6 cellular contexts compared by ENCODE assay signal in genomic region chr19:1251503-1252220, GRCh38. TPM values are rescaled to one million over a fixed set of nuclear protein-coding genes. Genes with fewer than 3 reads are reported as not detected.
DNase-seq lines count a peak whose midpoint lies in the region; ATAC-seq and TF ChIP-seq lines count a peak whose summit lies in the region.

No MANE protein-coding gene starts in this region.

- peaks cover 16 to 26% of the 10 kb centered on the region in 2 donors for H3K36me3 Mint-ChIP-seq in CD4-positive, alpha-beta memory T cell
- peaks cover 73% of the 10 kb centered on the region for H3K36me3 Mint-ChIP-seq in dendritic cell treated with granulocyte-macrophage colony-stimulating factor and Interleukin-4, amounts not matched to agents 40 ng/mL and 50 ng/mL, for 4 days (ENCODE audit: low read depth)

- H3K27ac Mint-ChIP-seq in CD4-positive, alpha-beta memory T cell: peak overlapping the region; percentile 90 to 98 (median 94)
- peak overlapping the region; percentile 96 for H3K27ac Mint-ChIP-seq in dendritic cell treated with granulocyte-macrophage colony-stimulating factor and Interleukin-4, amounts not matched to agents 40 ng/mL and 50 ng/mL, for 4 days

- H3K4me3 ChIP-seq in CD4-positive, alpha-beta memory T cell (ENCODE audit: low read length in 2 of 2): peak overlapping the region; percentile 47 to 66

- H3K36me3 ChIP-seq in CD4-positive, alpha-beta memory T cell (ENCODE audit: insufficient read depth, low read length): peaks cover 25% of the 10 kb centered on the region

- no peaks in the 10 kb centered on the region for H3K27me3 Mint-ChIP-seq in CD4-positive, alpha-beta memory T cell
- H3K27me3 Mint-ChIP-seq in dendritic cell treated with granulocyte-macrophage colony-stimulating factor and Interleukin-4, amounts not matched to agents 40 ng/mL and 50 ng/mL, for 4 days: no peaks in the 10 kb centered on the region

- no peak for ATAC-seq in GM21825 (IDR thresholded peaks at IDR 0.05; ENCODE audit: unreplicated experiment)

- no peaks in the 10 kb centered on the region for H3K9me3 ChIP-seq in CD4-positive, alpha-beta memory T cell (ENCODE audit: control insufficient read depth in 1 of 2, low read length in 2 of 2)

- peaks cover 41% of the 10 kb centered on the region for H3K4me1 ChIP-seq in CD4-positive, alpha-beta memory T cell (ENCODE audit: insufficient read depth, low read length)

- peak; percentile 65 to 82 (median 69) for DNase-seq in CD4-positive, alpha-beta memory T cell
- DNase-seq in posterior vena cava (ENCODE audit: low spot score): peak; percentile 93
- DNase-seq in NCI-H187 (lab: John Stamatoyannopoulos, UW): no peak

- peak overlapping the region; percentile 86 for H3K27ac ChIP-seq in CD4-positive, alpha-beta memory T cell (ENCODE audit: low read depth, low read length)

- H3K9me3 Mint-ChIP-seq in CD4-positive, alpha-beta memory T cell: peaks cover 0 to 11% (median 0%) of the 10 kb centered on the region in 8 donors
- H3K9me3 Mint-ChIP-seq in dendritic cell treated with granulocyte-macrophage colony-stimulating factor and Interleukin-4, amounts not matched to agents 40 ng/mL and 50 ng/mL, for 4 days: no peaks in the 10 kb centered on the region

- peak overlapping the region; percentile 92 to 95 (median 93) for H3K4me3 Mint-ChIP-seq in CD4-positive, alpha-beta memory T cell
- peak overlapping the region; percentile 96 for H3K4me3 Mint-ChIP-seq in dendritic cell treated with granulocyte-macrophage colony-stimulating factor and Interleukin-4, amounts not matched to agents 40 ng/mL and 50 ng/mL, for 4 days

- H3K27me3 ChIP-seq in CD4-positive, alpha-beta memory T cell (ENCODE audit: insufficient read depth, low read length): no peaks in the 10 kb centered on the region

- POLR2A ChIA-PET in CD4-positive, alpha-beta memory T cell (lab: Charles Lee; ENCODE audit: partially characterized antibody): interaction anchor here (1.0 to 10.8 kb wide), 7 partner anchors 8 to 177 kb away, joined by 3 to 397 read pairs (median 5); partner anchors contain the start of genes CIRBP and FAM174C

- intact Hi-C loops in CD4-positive, alpha-beta memory T cell (cut with micrococcal nuclease): loop anchor here (5.0 kb wide), 1 partner anchor 156 kb away; the partner anchor contains the start of gene DAZAP1
- intact Hi-C loops in dendritic cell treated with granulocyte-macrophage colony-stimulating factor and Interleukin-4, amounts not matched to agents 40 ng/mL and 50 ng/mL, for 4 days (cut with micrococcal nuclease): loop anchor here (1.0 kb wide), 1 partner anchor 9 kb away; no protein-coding TSS in a partner anchor
- intact Hi-C loops in posterior vena cava (cut with DNase I): no loop called here

- peaks cover 2 to 30% (median 15%) of the 10 kb centered on the region in 4 donors for H3K4me1 Mint-ChIP-seq in CD4-positive, alpha-beta memory T cell
- peaks cover 35% of the 10 kb centered on the region for H3K4me1 Mint-ChIP-seq in dendritic cell treated with granulocyte-macrophage colony-stimulating factor and Interleukin-4, amounts not matched to agents 40 ng/mL and 50 ng/mL, for 4 days (ENCODE audit: low read depth)

- CTCF ChIA-PET in CD4-positive, alpha-beta memory T cell (lab: Charles Lee; ENCODE audit: partially characterized antibody): interaction anchor here (1.3 kb wide), 1 partner anchor 15 kb away, joined by 5 read pairs; no protein-coding TSS in a partner anchor

TF ChIP-seq in PFSK-1, 5 proteins besides CTCF, POLR2A, EP300 and RAD21:
- TF ChIP-seq TAF1 (IDR thresholded peaks at IDR 0.05; ENCODE audit: borderline replicate concordance, insufficient read depth, low read length): peak; percentile 25; the same call in 1 of the 2 replicates
- no peak for TF ChIP-seq SIN3A (IDR thresholded peaks at IDR 0.05; ENCODE audit: borderline replicate concordance, insufficient read depth, low read length)
- no peak for TF ChIP-seq REST (IDR thresholded peaks at IDR 0.05; ENCODE audit: insufficient read depth in 1 of 2, low read depth in 2 of 2, low read length in 2 of 2)
- no peak for TF ChIP-seq FOXP2 (optimal IDR thresholded peaks at IDR 0.05; ENCODE audit: borderline replicate concordance, extremely low read depth, extremely low read length, insufficient read depth)
- peak; percentile 46 for TF ChIP-seq POLR2AphosphoS5 (IDR thresholded peaks at IDR 0.05; ENCODE audit: low read depth, low read length)

RNA-seq across cellular contexts. Expression of gene MIDN, which starts 3.3 kb away (rescaled TPM):
- 10 to 100 TPM; 30.3 to 34.0 TPM for total RNA-seq in CD4-positive, alpha-beta memory T cell
- polyA plus RNA-seq in CD4-positive, alpha-beta memory T cell: 1 to 10 TPM in 1 of 2 donors, under 1 TPM in 1; 0.75 to 6.1 TPM
- polyA plus RNA-seq in PFSK-1 (2012; ENCODE audit: insufficient read length, low read depth): 102 TPM
- 10 to 100 TPM; 76.5 to 86.3 TPM for total RNA-seq in posterior vena cava

RNA-seq across cellular contexts. Expression of gene ATP5F1D, which starts 10.1 kb away (rescaled TPM):
- 100 to 1,000 TPM; 105 to 108 TPM for total RNA-seq in CD4-positive, alpha-beta memory T cell
- polyA plus RNA-seq in CD4-positive, alpha-beta memory T cell: 100 to 1,000 TPM; 133 to 243 TPM
- 582 TPM for polyA plus RNA-seq in PFSK-1 (2012; ENCODE audit: insufficient read length, low read depth)
- 100 to 1,000 TPM; 125 to 137 TPM for total RNA-seq in posterior vena cava

RNA-seq across cellular contexts. Expression of gene CBARP, which starts 13.9 kb away (rescaled TPM):
- not detected for total RNA-seq in CD4-positive, alpha-beta memory T cell
- not detected for polyA plus RNA-seq in CD4-positive, alpha-beta memory T cell
- 87.6 TPM for polyA plus RNA-seq in PFSK-1 (2012; ENCODE audit: insufficient read length, low read depth)
- total RNA-seq in posterior vena cava: 1 to 10 TPM; 1.5 to 2.7 TPM

RNA-seq across cellular contexts. Expression of gene CIRBP, which starts 17.5 kb away (rescaled TPM):
- total RNA-seq in CD4-positive, alpha-beta memory T cell: 100 to 1,000 TPM; 574 to 638 TPM
- polyA plus RNA-seq in CD4-positive, alpha-beta memory T cell: 100 to 1,000 TPM; 160 to 257 TPM
- polyA plus RNA-seq in PFSK-1 (2012; ENCODE audit: insufficient read length, low read depth): 430 TPM
- total RNA-seq in posterior vena cava: 100 to 1,000 TPM; 447 to 636 TPM

RNA-seq across cellular contexts. Expression of gene FAM174C, which starts 23.7 kb away (rescaled TPM):
- 10 to 100 TPM; 50.5 to 54.2 TPM for total RNA-seq in CD4-positive, alpha-beta memory T cell
- 100 to 1,000 TPM in 1 of 2 donors, 10 to 100 TPM in 1; 57.2 to 114 TPM for polyA plus RNA-seq in CD4-positive, alpha-beta memory T cell
- polyA plus RNA-seq in PFSK-1 (2012; ENCODE audit: insufficient read length, low read depth): 141 TPM
- 10 to 100 TPM; 25.2 to 27.2 TPM for total RNA-seq in posterior vena cava

Comparison
In these comparisons a context has a peak if more than half of its experiments do, and no peak if none do; other contexts are left out.
1. DNase-seq: peak in CD4-positive, alpha-beta memory T cell (5 of 5) and posterior vena cava (single experiment); none in NCI-H187 (0 of 2).
2. intact Hi-C loops: an anchor here in CD4-positive, alpha-beta memory T cell (5.0 kb wide) and dendritic cell treated with granulocyte-macrophage colony-stimulating factor and Interleukin-4, amounts not matched to agents 40 ng/mL and 50 ng/mL, for 4 days (1.0 kb wide); none called in posterior vena cava.